Comparison of ENCODE assay signal across 1 cellular context in genomic region chr3:12954891-12955650, GRCh38.
TF ChIP-seq lines count a peak whose summit lies in the region.

No MANE protein-coding gene starts in this region.

TF ChIP-seq in HCT116, 20 proteins besides CTCF, POLR2A, EP300 and RAD21 (continued from another document):
- TF ChIP-seq ZBTB33 (IDR thresholded peaks at IDR 0.05; ENCODE audit: extremely low read depth, insufficient replicate concordance, low read length) (no peak), SIN3A (IDR thresholded peaks at IDR 0.05; ENCODE audit: low read depth) (no peak), EZH2phosphoT487 (IDR thresholded peaks at IDR 0.05; ENCODE audit: borderline replicate concordance) (no peak), ATF3 (IDR thresholded peaks at IDR 0.05) (no peak), YY1 (IDR thresholded peaks at IDR 0.05; ENCODE audit: extremely low read depth, insufficient replicate concordance, low read depth, low read length) (no peak), SRF (IDR thresholded peaks at IDR 0.05; ENCODE audit: low read depth) (no peak), POLR2AphosphoS5 (IDR thresholded peaks at IDR 0.05; ENCODE audit: low read depth, low read length) (no peak), MAX (IDR thresholded peaks at IDR 0.05) (no peak)
